Comparison of ENCODE assay signal across 8 cellular contexts in genomic region chr17:59707971-59708425, GRCh38. TPM values are rescaled to one million over a fixed set of nuclear protein-coding genes. Genes with fewer than 3 reads are reported as not detected.
DNase-seq lines count a peak whose midpoint lies in the region; ATAC-seq and TF ChIP-seq lines count a peak whose summit lies in the region.

No MANE protein-coding gene starts in this region.

- DNase-seq in ACHN: peak; percentile 34
- DNase-seq in adipocyte (ENCODE audit: low read depth): peak; percentile 68
- no peak for DNase-seq in stomach
- DNase-seq in cerebellar nuclear complex (lab: John Stamatoyannopoulos, UW): no peak
- DNase-seq in activated CD4-positive, alpha-beta T cell treated with anti-CD3 and anti-CD28 coated beads, Interleukin-2, amount 50 U/mL, for 48 hours: no peak

- WGBS in stomach, 5 donors: 1 to 2% (median 1%) methylated on average over 15 of the region's 15 CpGs

- intact Hi-C loops in stomach (cut with DNase I; ENCODE audit: low total_unique reads): no loop called here

- in situ Hi-C loops in ACHN (cut with HindIII; ENCODE audit: low pct_ligation_motif_present, low pct_unique_long_range_greater_than_20kb, low sequenced_read_pairs): no loop called here

- peak overlapping the region; percentile 95 for H3K4me3 ChIP-seq in HEK293 (ENCODE audit: low read depth, low read length)
- H3K4me3 ChIP-seq in adipocyte (ENCODE audit: low read length): peak overlapping the region; percentile 95
- H3K4me3 ChIP-seq in iPS-18c (ENCODE audit: insufficient read depth, low read depth, low read length): peak overlapping the region; percentile 98
- H3K4me3 ChIP-seq in stomach: peak overlapping the region; percentile 72 to 93 (median 83)

- POLR2A ChIA-PET in HEK293 (lab: Yijun Ruan, JAX): interaction anchor here (0.9 to 3.0 kb wide), 17 partner anchors 13 to 342 kb away, joined by 3 to 31 read pairs (median 5); partner anchors contain the start of genes CLTC, DHX40, RNFT1 and RPS6KB1

- TF ChIP-seq EP300 in stomach (IDR thresholded peaks at IDR 0.05): no peak

- no peak for TF ChIP-seq POLR2A in stomach (IDR thresholded peaks at IDR 0.05)

- H3K27ac ChIP-seq in HEK293 (ENCODE audit: extremely low read depth, low read depth, low read length) (peak overlapping the region; percentile 90), stomach (peak overlapping the region; percentile 88 to 96 (median 94))

- no peaks in the 10 kb centered on the region for H3K27me3 ChIP-seq in adipocyte (replicated peaks; ENCODE audit: control insufficient read depth, insufficient read depth, low read length)
- H3K27me3 ChIP-seq in stomach: no peaks in the 10 kb centered on the region

- TF ChIP-seq CTCF in HEK293 (tag by site-specific recombination; IDR thresholded peaks at IDR 0.05) (no peak), stomach (IDR thresholded peaks at IDR 0.05) (no peak)

- H3K4me1 ChIP-seq in HEK293 (ENCODE audit: control insufficient read depth, insufficient read depth, low read length): peaks cover 16% of the 10 kb centered on the region
- H3K4me1 ChIP-seq in adipocyte (ENCODE audit: control insufficient read depth, insufficient read depth, low read length): peaks cover 28% of the 10 kb centered on the region
- H3K4me1 ChIP-seq in stomach: peaks cover 30 to 83% (median 43%) of the 10 kb centered on the region in 4 donors

- H3K9me3 ChIP-seq in HEK293 (ENCODE audit: control insufficient read depth, insufficient read depth, low read depth, low read length): no peaks in the 10 kb centered on the region
- no peaks in the 10 kb centered on the region for H3K9me3 ChIP-seq in adipocyte (ENCODE audit: control insufficient read depth, low read length)
- H3K9me3 ChIP-seq in iPS-18c (ENCODE audit: control insufficient read depth, insufficient read depth, low read length): no peaks in the 10 kb centered on the region
- no peaks in the 10 kb centered on the region for H3K9me3 ChIP-seq in stomach

- CTCF ChIA-PET in HEK293 (lab: Yijun Ruan, JAX): interaction anchor here (0.5 to 2.3 kb wide), 7 partner anchors 45 to 931 kb away, joined by 3 to 6 read pairs (median 4); no protein-coding TSS in a partner anchor

- peaks cover 10 to 16% of the 10 kb centered on the region in 2 experiments; a peak in 2 of 3 replicates for H3K36me3 ChIP-seq in HEK293 (ENCODE audit: control insufficient read depth in 2 of 2, insufficient read depth in 1 of 2, low read length in 2 of 2)
- peaks cover 4% of the 10 kb centered on the region for H3K36me3 ChIP-seq in adipocyte (ENCODE audit: control insufficient read depth, insufficient read depth, low read length, severe bottlenecking)
- H3K36me3 ChIP-seq in stomach: peaks cover 0 to 5% (median 0%) of the 10 kb centered on the region in 4 donors

- ATAC-seq in GM18519 (IDR thresholded peaks at IDR 0.05; ENCODE audit: low FRiP score, unreplicated experiment): no peak

- H3K9ac ChIP-seq in adipocyte (ENCODE audit: low read length): peak overlapping the region; percentile 97

TF ChIP-seq in HEK293, 187 proteins besides CTCF, POLR2A, EP300 and RAD21:
- no peak for TF ChIP-seq PRDM4 (tag by site-specific recombination; IDR thresholded peaks at IDR 0.05)
- TF ChIP-seq ZNF585B (tag by site-specific recombination; IDR thresholded peaks at IDR 0.05): no peak
- peak; percentile 63 for TF ChIP-seq ZNF335 (tag by site-specific recombination; conservative IDR thresholded peaks at IDR 0.05)
- peak; percentile 80 for TF ChIP-seq ZBTB17 (tag by site-specific recombination; IDR thresholded peaks at IDR 0.05)
- TF ChIP-seq ZNF184 (tag by site-specific recombination; IDR thresholded peaks at IDR 0.05): no peak
- TF ChIP-seq ZNF621 (tag by site-specific recombination; IDR thresholded peaks at IDR 0.05): no peak
- TF ChIP-seq ZNF18 (tag by site-specific recombination; IDR thresholded peaks at IDR 0.05): no peak
- TF ChIP-seq ZNF513 (tag by site-specific recombination; IDR thresholded peaks at IDR 0.05): no peak
- no peak for TF ChIP-seq ZFP3 (tag by site-specific recombination; IDR thresholded peaks at IDR 0.05; ENCODE audit: low read depth)
- no peak for TF ChIP-seq EGR2 (tag by site-specific recombination; IDR thresholded peaks at IDR 0.05; ENCODE audit: low read depth)

RNA-seq across cellular contexts. Expression of gene VMP1, which starts 0.5 kb away (rescaled TPM):
- total RNA-seq in stomach: 100 to 1,000 TPM; 107 to 562 (median 214) TPM
- 100 to 1,000 TPM in 1 of 3 donors, 10 to 100 TPM in 2; 24.4 to 160 (median 51.6) TPM for polyA plus RNA-seq in stomach

RNA-seq across cellular contexts. Expression of gene PTRH2, which starts 0.8 kb away (rescaled TPM):
- total RNA-seq in stomach: 100 to 1,000 TPM in 1 of 5 donors, 10 to 100 TPM in 3, 1 to 10 TPM in 1; 4.3 to 107 (median 14.1) TPM
- 10 to 100 TPM; 20.2 to 38.0 (median 30.2) TPM for polyA plus RNA-seq in stomach

Comparison
In these comparisons a context has a peak if more than half of its experiments do, and no peak if none do; other contexts are left out.
1. DNase-seq: peak in ACHN (single experiment) and adipocyte (single experiment); none in stomach (single experiment), cerebellar nuclear complex (0 of 2) and activated CD4-positive, alpha-beta T cell treated with anti-CD3 and anti-CD28 coated beads, Interleukin-2, amount 50 U/mL, for 48 hours (0 of 2).
2. Peak in every context shown above with its lines, with median percentiles within 50 percentile points of each other: H3K4me3 ChIP-seq.